In genomic region chr5:138616508-138616907, GRCh38 we compare ENCODE assay signal across 25 cellular contexts.
"Had no signal": no experiment of that assay in that cellular context is flagged by ENCODE, and none has a peak within 500 bp of the region (broad histone marks: within the 10 kb centered on the region; RNA-seq: fewer than 3 reads in every experiment).

No MANE protein-coding gene starts in this region.

- H2AFZ ChIP-seq: parathyroid adenoma had no signal

- H3K27me3 ChIP-seq: right atrium auricular region, transverse colon, upper lobe of right lung, uterus had no signal

- H3K4me3 ChIP-seq: coronary artery, lower lobe of right lung, right atrium auricular region, smooth muscle cell, transverse colon, upper lobe of right lung, uterus had no signal

- H3K36me3 ChIP-seq: lower lobe of right lung, right atrium auricular region, transverse colon, upper lobe of right lung, uterus had no signal

- H3K4me2 ChIP-seq: smooth muscle cell had no signal

- H3K4me1 ChIP-seq: parathyroid adenoma, uterus had no signal

- H3K36me3 Mint-ChIP-seq: memory B cell; natural killer cell; stimulated activated effector memory CD8-positive, alpha-beta T cell treated with anti-CD3 and anti-CD28 coated beads, Interleukin-12 subunit alpha, Interleukin-12 subunit beta, amount 100 ng/mL, for 72 hours had no signal

- H3K79me2 ChIP-seq: parathyroid adenoma had no signal

- H3K4me3 Mint-ChIP-seq: immature natural killer cell; memory B cell; natural killer cell; neural crest cell; stimulated activated effector memory CD8-positive, alpha-beta T cell treated with anti-CD3 and anti-CD28 coated beads, Interleukin-12 subunit alpha, Interleukin-12 subunit beta, amount 100 ng/mL, for 72 hours had no signal

- H3K9me3 Mint-ChIP-seq: immature natural killer cell; memory B cell; natural killer cell; neural crest cell; stimulated activated effector memory CD8-positive, alpha-beta T cell treated with anti-CD3 and anti-CD28 coated beads, Interleukin-12 subunit alpha, Interleukin-12 subunit beta, amount 100 ng/mL, for 72 hours had no signal

- DNase-seq: dermis blood vessel endothelial cell; effector memory CD4-positive, alpha-beta T cell; erythroblast; hypothalamus; immature natural killer cell; islet precursor cell; left ventricle myocardium superior; lower lobe of right lung; natural killer cell; stimulated activated CD4-positive, alpha-beta T cell treated with anti-CD3 and anti-CD28 coated beads, Interleukin-12 subunit alpha, Interleukin-12 subunit beta, amount 100 ng/mL, for 4 hours; stimulated activated CD4-positive, alpha-beta T cell treated with anti-CD3 and anti-CD28 coated beads, Interleukin-1b, Interleukin-23, amount 100 ng/mL, for 48 hours; stimulated activated CD4-positive, alpha-beta T cell treated with anti-CD3 and anti-CD28 coated beads, Interleukin-4, amount 100 ng/mL, for 1 hour; stimulated activated naive CD8-positive, alpha-beta T cell treated with anti-CD3 and anti-CD28 coated beads, Interleukin-15, Interleukin-2, amounts not matched to agents 100 U/mL and 50 U/mL, for 24 hours; transverse colon; upper lobe of right lung; uterus had no signal

- H3K27me3 Mint-ChIP-seq: progenitor cell of endocrine pancreas had no signal

- H3K9ac ChIP-seq: parathyroid adenoma had no signal

- H3K9me3 ChIP-seq: lower lobe of right lung, right atrium auricular region, transverse colon, upper lobe of right lung, uterus had no signal

- H3K27ac ChIP-seq: coronary artery, lower lobe of right lung, parathyroid adenoma, right atrium auricular region, transverse colon, upper lobe of right lung, uterus had no signal

- H3K27ac Mint-ChIP-seq: immature natural killer cell; memory B cell; natural killer cell; progenitor cell of endocrine pancreas; stimulated activated effector memory CD8-positive, alpha-beta T cell treated with anti-CD3 and anti-CD28 coated beads, Interleukin-12 subunit alpha, Interleukin-12 subunit beta, amount 100 ng/mL, for 72 hours had no signal

- ATAC-seq: left ventricle myocardium superior; lower lobe of right lung; natural killer cell; sciatic nerve; stimulated activated effector memory CD8-positive, alpha-beta T cell treated with anti-CD3 and anti-CD28 coated beads, Interleukin-12 subunit alpha, Interleukin-12 subunit beta, amount 100 ng/mL, for 72 hours; stimulated activated naive CD8-positive, alpha-beta T cell treated with anti-CD3 and anti-CD28 coated beads, Interleukin-15, Interleukin-2, amounts not matched to agents 100 U/mL and 50 U/mL, for 24 hours; upper lobe of right lung had no signal
